Comparison of ENCODE assay signal across 8 cellular contexts in genomic region chr3:51799879-51800757, GRCh38. TPM values are rescaled to one million over a fixed set of nuclear protein-coding genes. Genes with fewer than 3 reads are reported as not detected.
DNase-seq lines count a peak whose midpoint lies in the region; ATAC-seq and TF ChIP-seq lines count a peak whose summit lies in the region.

No MANE protein-coding gene starts in this region.

- H3K9me3 Mint-ChIP-seq in activated T-helper 17 cell treated with anti-CD3 and anti-CD28 coated beads, Interleukin-2, amount 50 U/mL, for 72 hours = no peaks in the 10 kb centered on the region

- no peaks in the 10 kb centered on the region for H3K4me1 ChIP-seq in left ventricle myocardium inferior
- H3K4me1 ChIP-seq in gastrocnemius medialis = no peaks in the 10 kb centered on the region

- H3K4me3 ChIP-seq in AG10803 (ENCODE audit: low read length) (no peak overlapping the region), left ventricle myocardium inferior (no peak overlapping the region), gastrocnemius medialis (no peak overlapping the region)

- H3K36me3 ChIP-seq in left ventricle myocardium inferior (no peaks in the 10 kb centered on the region), gastrocnemius medialis (no peaks in the 10 kb centered on the region)

- peaks cover 5% of the 10 kb centered on the region for H3K27me3 Mint-ChIP-seq in activated T-helper 17 cell treated with anti-CD3 and anti-CD28 coated beads, Interleukin-2, amount 50 U/mL, for 72 hours

- H3K27me3 ChIP-seq in left ventricle myocardium inferior (ENCODE audit: low read depth) (peaks cover 72% of the 10 kb centered on the region), gastrocnemius medialis (peaks cover 0 to 2% (median 0%) of the 10 kb centered on the region in 3 donors)

- H3K4me1 Mint-ChIP-seq in activated T-helper 17 cell treated with anti-CD3 and anti-CD28 coated beads, Interleukin-2, amount 50 U/mL, for 72 hours = peaks cover 16% of the 10 kb centered on the region

- H3K27ac ChIP-seq in left ventricle myocardium inferior (replicated peaks) = no peak overlapping the region
- no peak overlapping the region for H3K27ac ChIP-seq in gastrocnemius medialis

- TF ChIP-seq CTCF in AG10803 (conservative IDR thresholded peaks at IDR 0.05; ENCODE audit: low read length) (peak; percentile 87), left ventricle myocardium inferior (IDR thresholded peaks at IDR 0.05; ENCODE audit: borderline replicate concordance) (peak; percentile 88), gastrocnemius medialis (IDR thresholded peaks at IDR 0.05 in 4 of 5, conservative IDR thresholded peaks at IDR 0.05 in 1 of 5) (peak; percentile 40 to 71 (median 45))

- no peak for TF ChIP-seq POLR2A in gastrocnemius medialis (IDR thresholded peaks at IDR 0.05)

- H3K36me3 Mint-ChIP-seq in activated T-helper 17 cell treated with anti-CD3 and anti-CD28 coated beads, Interleukin-2, amount 50 U/mL, for 72 hours (ENCODE audit: low read depth) = no peaks in the 10 kb centered on the region

- in situ Hi-C loops in gastrocnemius medialis (cut with MboI; ENCODE audit: low sequenced_read_pairs in 4 of 4) = loop anchor here (5.0 to 10.0 kb wide), 2 partner anchors 295 to 298 kb away; partner anchors contain the start of gene DCAF1 (in 4 of the 4)

- no peaks in the 10 kb centered on the region for H3K9me3 ChIP-seq in left ventricle myocardium inferior (replicated peaks)
- no peaks in the 10 kb centered on the region for H3K9me3 ChIP-seq in gastrocnemius medialis

- DNase-seq in AG10803 (ENCODE audit: low read depth) (peak; percentile 85), GM04504 (ENCODE audit: low read depth) (peak; percentile 59), NCI-H2171 (lab: John Stamatoyannopoulos, UW) (peak; percentile 18), left ventricle myocardium inferior (no peak), gastrocnemius medialis (no peak)

- H3K4me3 Mint-ChIP-seq in activated T-helper 17 cell treated with anti-CD3 and anti-CD28 coated beads, Interleukin-2, amount 50 U/mL, for 72 hours = no peak overlapping the region

- H3K27ac Mint-ChIP-seq in activated T-helper 17 cell treated with anti-CD3 and anti-CD28 coated beads, Interleukin-2, amount 50 U/mL, for 72 hours = peak overlapping the region; percentile 5

- intact Hi-C loops in left ventricle myocardium inferior (cut with micrococcal nuclease) (no loop called here), gastrocnemius medialis (cut with DNase I; ENCODE audit: low total_unique reads) (loop anchor here (2.0 kb wide), 1 partner anchor 297 kb away; no protein-coding TSS in a partner anchor)

- ATAC-seq in activated T-helper 17 cell treated with anti-CD3 and anti-CD28 coated beads, Interleukin-2, amount 50 U/mL, for 72 hours (replicated peaks) = peak; percentile 46
- ATAC-seq in gastrocnemius medialis = peak; percentile 49 to 54
- no peak for ATAC-seq in GM19395 (IDR thresholded peaks at IDR 0.05; ENCODE audit: unreplicated experiment)
- no peak for ATAC-seq in HG03432 (IDR thresholded peaks at IDR 0.05; ENCODE audit: unreplicated experiment)

RNA-seq across cellular contexts. Expression of gene IQCF6, which starts 21.1 kb away (rescaled TPM):
- total RNA-seq in activated T-helper 17 cell treated with anti-CD3 and anti-CD28 coated beads, Interleukin-2, amount 50 U/mL, for 72 hours = not detected
- total RNA-seq in left ventricle myocardium inferior (not detected), gastrocnemius medialis (not detected)

Comparison
In these comparisons a context has a peak if more than half of its experiments do, and no peak if none do; other contexts are left out.
1. DNase-seq: peak in AG10803 (single experiment), GM04504 (single experiment) and NCI-H2171 (single experiment); none in left ventricle myocardium inferior (single experiment) and gastrocnemius medialis (0 of 2).
2. ATAC-seq: peak in activated T-helper 17 cell treated with anti-CD3 and anti-CD28 coated beads, Interleukin-2, amount 50 U/mL, for 72 hours (single experiment) and gastrocnemius medialis (2 of 2); none in GM19395 (single experiment) and HG03432 (single experiment).
3. Peak in every context shown above with its lines, with median percentiles within 50 percentile points of each other: CTCF ChIP-seq.